In the genomic region with DNA sequence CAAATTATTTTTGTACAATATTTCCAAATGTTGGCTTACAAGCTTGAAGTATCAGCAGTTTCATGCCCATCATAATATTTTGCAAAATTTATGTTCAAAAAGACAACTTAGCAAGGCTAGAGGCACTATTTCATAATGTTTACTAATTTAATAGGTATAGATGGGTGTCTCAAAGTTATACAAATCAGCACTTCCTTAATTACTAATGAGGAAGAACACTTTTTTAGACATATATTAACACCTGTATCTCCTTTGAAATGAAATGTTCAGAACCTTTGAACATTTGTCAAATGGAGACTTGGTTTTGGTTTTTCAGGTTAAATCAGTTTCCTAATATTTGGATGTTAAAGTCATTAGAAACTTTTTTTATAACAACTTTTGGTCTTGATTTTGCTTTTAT, we compare ENCODE assay signal across 32 cellular contexts. TPM values are rescaled to one million over a fixed set of nuclear protein-coding genes. Genes with fewer than 3 reads are reported as not detected.
"Had no signal": no experiment of that assay in that cellular context is flagged by ENCODE, and none has a peak within 500 bp of the region (broad histone marks: within the 10 kb centered on the region; RNA-seq: fewer than 3 reads in every experiment).

No MANE protein-coding gene starts in this region.

- H3K4me1 ChIP-seq: heart right ventricle, lower lobe of right lung, prostate gland, tibial nerve, upper lobe of left lung, vagina had no signal

- H3K4me2 ChIP-seq: hepatocyte, smooth muscle cell had no signal

- DNase-seq: heart right ventricle; islet precursor cell; left ventricle myocardium superior; lower lobe of right lung; mammary epithelial cell; mesendoderm; naive thymus-derived CD4-positive, alpha-beta T cell; ovary; retina; right cardiac atrium; stimulated activated CD4-positive, alpha-beta T cell treated with anti-CD3 and anti-CD28 coated beads, Interleukin-1b, Interleukin-23, amount 100 ng/mL, for 48 hours; stimulated activated CD4-positive, alpha-beta T cell treated with anti-CD3 and anti-CD28 coated beads, Interleukin-2, amount 100 ng/mL, for 48 hours; stimulated activated CD4-positive, alpha-beta T cell treated with anti-CD3 and anti-CD28 coated beads, Interleukin-4, amount 100 ng/mL, for 4 hours; stimulated activated CD8-positive, alpha-beta memory T cell treated with anti-CD3 and anti-CD28 coated beads, Interleukin-4, amount 100 ng/mL, for 48 hours; stimulated activated naive CD4-positive, alpha-beta T cell treated with Interleukin-2 at 50 U/mL for 16 hours; stimulated activated naive CD8-positive, alpha-beta T cell treated with anti-CD3 and anti-CD28 coated beads, Interleukin-15, amount 100 ng/mL, for 72 hours; substantia nigra; upper lobe of left lung had no signal

- H3K36me3 ChIP-seq: heart right ventricle, lower lobe of right lung, ovary, prostate gland, tibial nerve, upper lobe of left lung, vagina had no signal

- H3K27ac ChIP-seq: heart right ventricle, hepatocyte, lower lobe of right lung, ovary, prostate gland, tibial nerve, upper lobe of left lung, vagina had no signal

- H3K9me3 ChIP-seq: heart right ventricle, lower lobe of right lung, ovary, prostate gland, tibial nerve, upper lobe of left lung, vagina had no signal

- H3K27me3 ChIP-seq: hepatocyte, ovary, tibial nerve, upper lobe of left lung, vagina had no signal

- H2AFZ ChIP-seq: hepatocyte had no signal

- ATAC-seq: heart right ventricle; left ventricle myocardium superior; lower lobe of right lung; naive thymus-derived CD4-positive, alpha-beta T cell; natural killer cell treated with Interleukin-12 subunit alpha and Interleukin-12 subunit beta and Interleukin-15 and Interleukin-18, amount 100 ng/mL, for 72 hours; right cardiac atrium; stimulated activated memory B cell treated with anti-CD40 and anti-IgM and Interleukin-4, amounts not matched to agents 10 μg/mL and 1 μg/mL and 100 μg/mL, for 72 hours; stimulated activated naive CD8-positive, alpha-beta T cell treated with anti-CD3 and anti-CD28 coated beads, Interleukin-15, amount 100 ng/mL, for 72 hours had no signal

- H3K79me2 ChIP-seq: hepatocyte had no signal

- H3K4me3 ChIP-seq: heart right ventricle, hepatocyte, lower lobe of right lung, ovary, prostate gland, smooth muscle cell, tibial nerve, upper lobe of left lung, vagina had no signal

RNA-seq across cellular contexts. Expression of a gene that starts 2.2 kb away (rescaled TPM):
- total RNA-seq: heart right ventricle; kidney epithelial cell; left ventricle myocardium superior; lower lobe of right lung; mammary epithelial cell; mesothelial cell of epicardium; mononuclear cell; naive thymus-derived CD4-positive, alpha-beta T cell; natural killer cell treated with Interleukin-12 subunit alpha and Interleukin-12 subunit beta and Interleukin-15 and Interleukin-18, amount 100 ng/mL, for 72 hours; skeletal muscle tissue; smooth muscle cell; temporal lobe; urinary bladder; vagina had no signal

RNA-seq across cellular contexts. Expression of a gene that starts 48.5 kb away (rescaled TPM):
- total RNA-seq: kidney epithelial cell; left ventricle myocardium superior; mesothelial cell of epicardium; mononuclear cell; naive thymus-derived CD4-positive, alpha-beta T cell; natural killer cell treated with Interleukin-12 subunit alpha and Interleukin-12 subunit beta and Interleukin-15 and Interleukin-18, amount 100 ng/mL, for 72 hours; right cardiac atrium; skeletal muscle tissue; smooth muscle cell; tibial nerve; urinary bladder; vagina had no signal

RNA-seq across cellular contexts. Expression of a gene that starts 51.3 kb away (rescaled TPM):
- total RNA-seq: heart right ventricle; left ventricle myocardium superior; mononuclear cell; naive thymus-derived CD4-positive, alpha-beta T cell; natural killer cell treated with Interleukin-12 subunit alpha and Interleukin-12 subunit beta and Interleukin-15 and Interleukin-18, amount 100 ng/mL, for 72 hours; omental fat pad; right cardiac atrium; skeletal muscle tissue had no signal
